36 cellular contexts compared by ENCODE assay signal in the genomic region with DNA sequence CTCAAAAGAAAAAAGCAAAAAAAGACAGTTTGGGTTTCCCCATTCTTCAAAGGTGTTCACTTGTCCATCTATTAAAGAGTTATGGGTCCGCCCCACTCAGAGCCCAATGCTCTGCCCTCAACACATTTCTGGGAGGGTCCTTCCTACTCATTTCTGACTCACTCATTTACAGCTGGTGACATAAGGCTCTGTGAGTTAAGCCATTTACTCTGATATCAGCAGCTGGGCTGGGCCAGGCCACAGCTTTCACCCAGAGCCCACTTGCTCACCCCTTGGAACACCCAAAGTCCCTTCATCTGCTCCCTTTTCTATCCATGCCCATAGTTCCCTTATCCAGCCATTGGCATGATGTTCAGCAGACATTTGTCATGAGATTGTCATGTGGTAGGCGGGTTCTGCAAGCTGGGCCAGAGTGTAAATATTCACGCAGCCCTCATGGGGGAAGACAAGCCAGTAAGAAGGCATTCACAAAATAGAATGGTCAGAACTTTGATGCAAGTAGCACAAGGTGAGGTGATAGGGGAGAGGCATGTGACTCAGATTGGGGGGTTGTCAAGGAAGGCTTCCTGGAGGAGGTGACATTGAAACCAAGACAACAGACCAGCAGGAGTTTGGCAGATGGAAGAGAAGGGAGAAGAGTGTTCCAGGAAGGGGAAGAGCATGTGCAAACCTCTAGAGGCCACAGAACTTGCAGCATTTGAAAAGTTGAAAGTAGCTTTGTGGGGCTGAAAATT. TPM values are rescaled to one million over a fixed set of nuclear protein-coding genes. Genes with fewer than 3 reads are reported as not detected.
"Had no signal": no experiment of that assay in that cellular context is flagged by ENCODE, and none has a peak within 500 bp of the region (broad histone marks: within the 10 kb centered on the region; RNA-seq: fewer than 3 reads in every experiment).

No MANE protein-coding gene starts in this region.

- H3K4me1 ChIP-seq: colonic mucosa had no signal

- DNase-seq: activated CD4-positive, alpha-beta T cell treated with anti-CD3 and anti-CD28 coated beads for 48 hours; activated CD4-positive, alpha-beta T cell treated with anti-CD3 and anti-CD28 coated beads, Interleukin-2, amount 50 U/mL, for 48 hours; activated CD8-positive, alpha-beta memory T cell treated with anti-CD3 and anti-CD28 coated beads for 24 hours; activated effector memory CD4-positive, alpha-beta T cell treated with anti-CD3 and anti-CD28 coated beads, Interleukin-2, amount 50 U/mL, for 16 hours; activated naive CD4-positive, alpha-beta T cell treated with anti-CD3 and anti-CD28 coated beads for 36 hours; activated naive CD8-positive, alpha-beta T cell treated with anti-CD3 and anti-CD28 coated beads for 36 hours; adrenal gland; aorta; cerebellar nuclear complex; colonic mucosa; effector CD8-positive, alpha-beta T cell; head of caudate nucleus; hypothalamus; kidney glomerular epithelial cell; lower lobe of right lung; mesenchymal stem cell; naive thymus-derived CD8-positive, alpha-beta T cell; nucleus accumbens; stimulated activated CD4-positive, alpha-beta T cell treated with anti-CD3 and anti-CD28 coated beads, Interleukin-15, amount 100 ng/mL, for 24 hours; stimulated activated CD4-positive, alpha-beta T cell treated with anti-CD3 and anti-CD28 coated beads, Interleukin-2, amount 100 ng/mL, for 24 hours; stimulated activated naive CD4-positive, alpha-beta T cell treated with Interleukin-2 at 50 U/mL for 16 hours; WERI-Rb-1 had no signal

- ATAC-seq: activated CD4-positive, CD25-positive, alpha-beta regulatory T cell treated with anti-CD3 and anti-CD28 coated beads, Interleukin-2, amount 50 U/mL, for 24 hours; gastroesophageal sphincter; left lobe of liver; lower lobe of right lung; naive thymus-derived CD8-positive, alpha-beta T cell; psoas muscle had no signal

- H3K9me3 ChIP-seq: adrenal gland, colonic mucosa, gastroesophageal sphincter, lower lobe of right lung, psoas muscle, tibial nerve had no signal

- H3K36me3 ChIP-seq: adrenal gland, cardiac muscle cell, colonic mucosa, gastroesophageal sphincter, lower lobe of right lung, tibial nerve had no signal

- H3K4me3 ChIP-seq: adrenal gland, cardiac muscle cell, colonic mucosa, gastroesophageal sphincter, lower lobe of right lung, psoas muscle, tibial nerve had no signal

- H3K27ac ChIP-seq: adrenal gland, cardiac muscle cell, colonic mucosa, gastroesophageal sphincter, lower lobe of right lung, parathyroid adenoma, psoas muscle, tibial nerve, WERI-Rb-1 had no signal

RNA-seq across cellular contexts. Expression of gene MAST1, which starts 5.9 kb away (rescaled TPM):
- total RNA-seq: psoas muscle, tibial nerve had no signal

RNA-seq across cellular contexts. Expression of gene RTBDN, which starts 9.8 kb away (rescaled TPM):
- total RNA-seq: activated naive CD4-positive, alpha-beta T cell treated with anti-CD3 and anti-CD28 coated beads for 36 hours; activated naive CD8-positive, alpha-beta T cell treated with anti-CD3 and anti-CD28 coated beads for 36 hours; aorta; cardiac muscle cell; dermis microvascular lymphatic vessel endothelial cell; fibroblast of lung; fibroblast of villous mesenchyme; left lobe of liver; lower lobe of right lung; naive thymus-derived CD8-positive, alpha-beta T cell; neural crest cell; psoas muscle; T-helper 2 cell treated with Interferon-gamma antibody and Interleukin-4, amounts not matched to agents 100 ng/mL and 5 ng/mL, for 36 hours; tibial nerve; ureter had no signal
- polyA plus RNA-seq: cardiac muscle cell; esophagus; fibroblast of lung; naive thymus-derived CD8-positive, alpha-beta T cell had no signal

RNA-seq across cellular contexts. Expression of gene THSD8, which starts 42.3 kb away (rescaled TPM):
- total RNA-seq: cardiac muscle cell, dermis microvascular lymphatic vessel endothelial cell, fibroblast of lung, fibroblast of villous mesenchyme, gastroesophageal sphincter had no signal
- polyA plus RNA-seq: fibroblast of lung had no signal
